Comparison of ENCODE assay signal across 1 cellular context in the genomic region with DNA sequence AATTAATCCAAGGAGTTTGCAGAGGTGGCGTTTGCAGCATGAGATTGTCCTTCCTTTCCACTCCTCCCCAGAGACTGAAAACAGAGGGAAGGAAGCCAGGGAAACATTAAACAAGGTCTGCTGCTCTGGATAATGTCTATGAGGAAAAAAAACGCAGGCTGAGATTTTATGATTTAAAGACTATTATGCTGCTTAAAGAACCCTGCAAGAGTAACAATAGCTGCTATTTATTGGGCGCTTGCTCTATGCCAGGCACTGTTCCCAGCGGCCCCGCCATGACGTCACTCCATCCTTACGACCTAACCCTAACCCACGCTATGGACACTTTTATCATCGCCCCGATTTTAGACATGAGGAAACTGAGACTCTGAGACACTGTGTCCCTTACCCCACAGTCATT.
TF ChIP-seq lines count a peak whose summit lies in the region.

No MANE protein-coding gene starts in this region.

TF ChIP-seq in H1, 55 proteins besides CTCF, POLR2A, EP300 and RAD21:
- no peak for TF ChIP-seq TCF12 (IDR thresholded peaks at IDR 0.05; ENCODE audit: low read depth, low read length)
- TF ChIP-seq CEBPB (IDR thresholded peaks at IDR 0.05; ENCODE audit: low read depth, low read length), result no peak
- TF ChIP-seq JUN (IDR thresholded peaks at IDR 0.05; ENCODE audit: low read depth, low read length), result no peak
- TF ChIP-seq RNF2 (IDR thresholded peaks at IDR 0.05; ENCODE audit: borderline replicate concordance, low read depth, low read length, missing control alignments, poor library complexity, severe bottlenecking), result no peak
